In genomic region chrX:152507168-152507567, GRCh38 we compare ENCODE assay signal across 2 cellular contexts. TPM values are rescaled to one million over a fixed set of nuclear protein-coding genes. Genes with fewer than 3 reads are reported as not detected.
"Had no signal": no experiment of that assay in that cellular context is flagged by ENCODE, and none has a peak within 500 bp of the region (broad histone marks: within the 10 kb centered on the region; RNA-seq: fewer than 3 reads in every experiment).

No MANE protein-coding gene starts in this region.

RNA-seq across cellular contexts. Expression of gene GABRA3, which starts 56.1 kb away (rescaled TPM):
- total RNA-seq: IMR-90 had no signal
- polyA plus RNA-seq: IgD-negative memory B cell, IMR-90 had no signal
